ENCODE assay signal across 8 cellular contexts in the genomic region with DNA sequence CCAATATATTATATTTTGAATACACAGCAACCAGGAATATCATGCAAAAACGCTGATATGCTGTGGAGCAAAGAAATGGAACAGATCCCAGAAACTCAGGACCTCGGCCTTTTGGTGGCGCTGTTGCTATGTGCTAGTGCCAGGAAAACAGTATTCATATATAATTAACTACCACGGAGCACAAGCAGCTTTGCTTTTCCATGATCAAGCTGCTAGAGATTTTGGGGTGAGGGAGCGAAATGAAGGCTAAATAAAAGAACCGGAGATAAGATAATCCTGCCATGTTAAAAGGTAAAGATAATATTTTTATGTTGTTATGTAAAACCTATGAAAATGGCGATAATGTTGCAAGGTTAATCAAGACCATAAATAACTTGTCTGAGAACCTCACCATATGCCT.
A peak's percentile ranks its signal among the peaks of the same experiment; 100 is the strongest.
DNase-seq lines count a peak whose midpoint lies in the region; ATAC-seq, FAIRE-seq and TF ChIP-seq lines count a peak whose summit lies in the region.

No MANE protein-coding gene starts in this region.

- H3K4me1 Mint-ChIP-seq in stimulated activated effector memory CD8-positive, alpha-beta T cell treated with anti-CD3 and anti-CD28 coated beads, Interleukin-12 subunit alpha, Interleukin-12 subunit beta, amount 100 ng/mL, for 72 hours, result no peaks in the 10 kb centered on the region

- no peak overlapping the region for H3K9ac ChIP-seq in DND-41 (ENCODE audit: low read depth, low read length)
- H3K9ac ChIP-seq in H1 (replicated peaks in 1 of 4; ENCODE audit: extremely low read depth in 1 of 4, low read depth in 3 of 4, low read length in 3 of 4), result no peak overlapping the region; a peak in 1 of 7 replicates

- ATAC-seq in DND-41 (ENCODE audit: insufficient read depth, low read depth) (no peak), HG03571 (IDR thresholded peaks at IDR 0.05; ENCODE audit: unreplicated experiment) (no peak), HG03439 (IDR thresholded peaks at IDR 0.05; ENCODE audit: unreplicated experiment) (no peak)
- ATAC-seq in stimulated activated effector memory CD8-positive, alpha-beta T cell treated with anti-CD3 and anti-CD28 coated beads, Interleukin-12 subunit alpha, Interleukin-12 subunit beta, amount 100 ng/mL, for 72 hours, result no peak

- H3K14ac ChIP-seq in H1 (ENCODE audit: insufficient read length), result no peak overlapping the region

- no peak overlapping the region for H3K4me3 ChIP-seq in DND-41 (ENCODE audit: low read depth in 1 of 2, low read length in 2 of 2)
- H3K4me3 ChIP-seq in H1 (ENCODE audit: extremely low read depth in 1 of 4, insufficient read depth in 2 of 4, low read depth in 3 of 4, low read length in 4 of 4), result no peak overlapping the region

- peak; percentile 7 for DNase-seq in DND-41
- peak; percentile 49 for DNase-seq in HT-29 (ENCODE audit: low spot score)
- DNase-seq in RKO (ENCODE audit: low spot score), result peak; percentile 61
- peak; percentile 27 to 79 for DNase-seq in H1 (ENCODE audit: low read depth in 1 of 2, low spot score in 2 of 2)
- peak; percentile 47 for DNase-seq in midbrain (lab: John Stamatoyannopoulos, UW)
- no peak for DNase-seq in stimulated activated effector memory CD8-positive, alpha-beta T cell treated with anti-CD3 and anti-CD28 coated beads, Interleukin-12 subunit alpha, Interleukin-12 subunit beta, amount 100 ng/mL, for 72 hours (ENCODE audit: low spot score in 2 of 2)

- H2BK5ac ChIP-seq in H1 (ENCODE audit: low read depth, low read length), result no peak overlapping the region

- no peak overlapping the region for H3K4me3 Mint-ChIP-seq in stimulated activated effector memory CD8-positive, alpha-beta T cell treated with anti-CD3 and anti-CD28 coated beads, Interleukin-12 subunit alpha, Interleukin-12 subunit beta, amount 100 ng/mL, for 72 hours

- H3K79me1 ChIP-seq in H1 (ENCODE audit: low read depth, low read length), result no peaks in the 10 kb centered on the region

- H4K20me1 ChIP-seq in DND-41 (ENCODE audit: insufficient read depth, low read length) (no peaks in the 10 kb centered on the region), H1 (replicated peaks in 1 of 2; ENCODE audit: control insufficient read depth in 1 of 2, insufficient read depth in 2 of 2, low read length in 2 of 2) (no peaks in the 10 kb centered on the region)

- H3K4ac ChIP-seq in H1 (replicated peaks; ENCODE audit: insufficient read length, low read depth, low read length), result no peak overlapping the region

- peak; percentile 55 for FAIRE-seq in H1 (lab: Jason Lieb, UNC)

- TF ChIP-seq CTCF in DND-41 (IDR thresholded peaks at IDR 0.05; ENCODE audit: borderline replicate concordance, extremely low read depth, low read length, poor library complexity, severe bottlenecking), result peak; percentile 46
- TF ChIP-seq CTCF in H1 (IDR thresholded peaks at IDR 0.05; ENCODE audit: control extremely low read depth in 1 of 3, insufficient read depth in 1 of 3, low read depth in 1 of 3, low read length in 3 of 3), result peak; percentile 35 to 84 (median 80)

- H3K79me2 ChIP-seq in DND-41 (ENCODE audit: insufficient read depth, low read length) (no peaks in the 10 kb centered on the region), H1 (ENCODE audit: control insufficient read depth in 1 of 2, insufficient read depth in 2 of 2, low read length in 2 of 2) (no peaks in the 10 kb centered on the region)

- H3K27me3 ChIP-seq in DND-41 (ENCODE audit: insufficient read depth, low read length, poor library complexity) (no peaks in the 10 kb centered on the region), H1 (replicated peaks in 1 of 4; ENCODE audit: control insufficient read depth in 3 of 4, extremely low read depth in 1 of 4, insufficient read depth in 3 of 4, low read length in 3 of 4) (no peaks in the 10 kb centered on the region)

- no peaks in the 10 kb centered on the region for H3K36me3 Mint-ChIP-seq in stimulated activated effector memory CD8-positive, alpha-beta T cell treated with anti-CD3 and anti-CD28 coated beads, Interleukin-12 subunit alpha, Interleukin-12 subunit beta, amount 100 ng/mL, for 72 hours

- H3K4me2 ChIP-seq in DND-41 (ENCODE audit: insufficient read depth, low read length) (no peak overlapping the region), H1 (ENCODE audit: insufficient read depth in 1 of 2, low read depth in 2 of 2, low read length in 2 of 2) (no peak overlapping the region)

- H4K5ac ChIP-seq in H1 (ENCODE audit: insufficient read length, low read depth, low read length), result no peak overlapping the region

- H3K9me3 ChIP-seq in DND-41 (ENCODE audit: insufficient read depth, low read length, severe bottlenecking) (no peaks in the 10 kb centered on the region), H1 (ENCODE audit: insufficient read depth in 2 of 2, low read depth in 1 of 2, low read length in 1 of 2) (no peaks in the 10 kb centered on the region)

- H3K56ac ChIP-seq in H1 (replicated peaks; ENCODE audit: insufficient read length, low read depth, low read length), result no peak overlapping the region

- peak; percentile 90 to 92 for TF ChIP-seq RAD21 in H1 (IDR thresholded peaks at IDR 0.05 in 1 of 2, conservative IDR thresholded peaks at IDR 0.05 in 1 of 2; ENCODE audit: low read depth in 2 of 2, low read length in 2 of 2)

- H4K8ac ChIP-seq in H1 (ENCODE audit: extremely low read depth, insufficient read depth, low read length), result no peak overlapping the region

- H4K91ac ChIP-seq in H1 (replicated peaks; ENCODE audit: insufficient read length, low read length), result no peak overlapping the region

- H3K4me1 ChIP-seq in DND-41 (ENCODE audit: insufficient read depth, low read length) (no peaks in the 10 kb centered on the region), H1 (replicated peaks in 1 of 4; ENCODE audit: control insufficient read depth in 3 of 4, insufficient read depth in 4 of 4, low read length in 3 of 4) (no peaks in the 10 kb centered on the region)

- H2BK12ac ChIP-seq in H1 (ENCODE audit: low read depth, low read length), result no peak overlapping the region

- H2AK5ac ChIP-seq in H1 (ENCODE audit: low read depth, low read length), result no peak overlapping the region

- H2BK15ac ChIP-seq in H1 (ENCODE audit: low read length), result no peak overlapping the region

- H3K23ac ChIP-seq in H1 (ENCODE audit: insufficient read length), result no peak overlapping the region

- WGBS in H1 (ENCODE audit: extremely low coverage in 1 of 2, insufficient coverage in 1 of 2, insufficient read length in 1 of 2, insufficient replicate concordance in 2 of 2, low coverage in 1 of 2, low lambda C conversion rate in 2 of 2, missing lambda C conversion rate in 1 of 2), 2 experiments, result 31% methylated on average over 7 of the region's 7 CpGs; no CpG with 5 or more reads in 1 of the 2 experiments

- no peak overlapping the region for H3K27ac Mint-ChIP-seq in stimulated activated effector memory CD8-positive, alpha-beta T cell treated with anti-CD3 and anti-CD28 coated beads, Interleukin-12 subunit alpha, Interleukin-12 subunit beta, amount 100 ng/mL, for 72 hours

- no peak for TF ChIP-seq EP300 in H1 (IDR thresholded peaks at IDR 0.05; ENCODE audit: borderline replicate concordance in 1 of 2, low read depth in 2 of 2, low read length in 2 of 2)

- no peak overlapping the region for H3K27ac ChIP-seq in DND-41 (ENCODE audit: low read length)
- no peak overlapping the region for H3K27ac ChIP-seq in H1 (ENCODE audit: low read depth, low read length)

- POLR2A ChIA-PET in H1 (lab: Charles Lee; ENCODE audit: partially characterized antibody), result interaction anchor here (0.6 kb wide), 1 partner anchor 181 kb away, joined by 3 read pairs; no protein-coding TSS in a partner anchor

- H3K23me2 ChIP-seq in H1 (ENCODE audit: low read depth, low read length), result no peaks in the 10 kb centered on the region

- H2AFZ ChIP-seq in DND-41 (ENCODE audit: low read depth, low read length) (no peak overlapping the region), H1 (ENCODE audit: low read length) (no peak overlapping the region)

- no peaks in the 10 kb centered on the region for H3K9me3 Mint-ChIP-seq in stimulated activated effector memory CD8-positive, alpha-beta T cell treated with anti-CD3 and anti-CD28 coated beads, Interleukin-12 subunit alpha, Interleukin-12 subunit beta, amount 100 ng/mL, for 72 hours

- no peak for TF ChIP-seq POLR2A in H1 (IDR thresholded peaks at IDR 0.05; ENCODE audit: control extremely low read depth in 1 of 2, low read depth in 2 of 2, low read length in 2 of 2)

- H3K36me3 ChIP-seq in DND-41 (ENCODE audit: insufficient read depth, low read length), result no peaks in the 10 kb centered on the region
- H3K36me3 ChIP-seq in H1 (ENCODE audit: control insufficient read depth in 2 of 4, insufficient read depth in 4 of 4, low read length in 3 of 4), result no peaks in the 10 kb centered on the region

- H2BK20ac ChIP-seq in H1 (ENCODE audit: low read length), result no peak overlapping the region

- CTCF ChIA-PET in H1 (lab: Charles Lee; ENCODE audit: partially characterized antibody), result interaction anchor here (0.6 to 3.2 kb wide), 32 partner anchors 11 to 869 kb away, joined by 3 to 18 read pairs (median 3); no protein-coding TSS in a partner anchor

- no peak overlapping the region for H2BK120ac ChIP-seq in H1 (replicated peaks; ENCODE audit: low read depth, low read length)

- H3K18ac ChIP-seq in H1 (ENCODE audit: extremely low read depth, low read length), result no peak overlapping the region

TF ChIP-seq in H1, 55 proteins besides CTCF, POLR2A, EP300 and RAD21:
- TF ChIP-seq ZNF274 (IDR thresholded peaks at IDR 0.05; ENCODE audit: borderline replicate concordance, extremely low read depth, low read length), result no peak
- TF ChIP-seq CHD1 (IDR thresholded peaks at IDR 0.05; ENCODE audit: low read depth, low read length), result no peak
- TF ChIP-seq FOSL1 (IDR thresholded peaks at IDR 0.05; ENCODE audit: insufficient read depth, low read depth, low read length), result no peak
- TF ChIP-seq CBX8 (IDR thresholded peaks at IDR 0.05; ENCODE audit: borderline replicate concordance, low read depth, low read length), result no peak

Comparison
In these comparisons a context has a peak if more than half of its experiments do, and no peak if none do; other contexts are left out.
1. DNase-seq: peak in DND-41 (single experiment), HT-29 (single experiment), RKO (single experiment), H1 (2 of 2) and midbrain (single experiment); none in stimulated activated effector memory CD8-positive, alpha-beta T cell treated with anti-CD3 and anti-CD28 coated beads, Interleukin-12 subunit alpha, Interleukin-12 subunit beta, amount 100 ng/mL, for 72 hours (0 of 2).